27 cellular contexts compared by ENCODE assay signal in the genomic region with DNA sequence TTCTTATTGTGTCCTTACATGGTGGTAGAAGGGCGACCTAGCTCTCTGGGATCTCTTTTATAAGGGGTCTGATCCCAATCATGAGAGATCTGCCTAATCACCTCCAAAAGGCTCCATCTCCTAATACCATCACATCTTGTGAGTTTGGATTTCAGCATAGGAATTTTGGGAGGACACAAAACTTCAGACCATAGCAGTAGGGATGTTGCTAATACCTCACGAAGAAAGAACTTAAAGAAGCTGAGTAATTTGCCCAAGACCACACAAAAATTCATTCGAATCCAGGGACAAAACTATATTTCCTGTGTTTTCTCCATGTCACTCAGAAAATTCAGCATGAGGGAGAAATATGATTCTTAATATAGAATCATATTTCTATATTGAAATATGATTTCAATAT.
"Had no signal": no experiment of that assay in that cellular context is flagged by ENCODE, and none has a peak within 500 bp of the region (broad histone marks: within the 10 kb centered on the region; RNA-seq: fewer than 3 reads in every experiment).

No MANE protein-coding gene starts in this region.

- ATAC-seq: activated CD8-positive, alpha-beta T cell treated with anti-CD3 and anti-CD28 coated beads for 36 hours; activated naive CD8-positive, alpha-beta T cell treated with anti-CD3 and anti-CD28 coated beads, Interleukin-2, amount 50 U/mL, for 24 hours; psoas muscle; right cardiac atrium; stimulated activated naive CD8-positive, alpha-beta T cell treated with anti-CD3 and anti-CD28 coated beads, Interleukin-15, amount 100 ng/mL, for 72 hours had no signal

- H3K9me3 ChIP-seq: esophagus muscularis mucosa, psoas muscle, suprapubic skin, transverse colon, uterus had no signal

- H3K4me1 ChIP-seq: uterus had no signal

- H3K27me3 ChIP-seq: esophagus muscularis mucosa, suprapubic skin, transverse colon, uterus had no signal

- H3K27ac ChIP-seq: esophagus muscularis mucosa, psoas muscle, suprapubic skin, transverse colon, uterus had no signal

- H3K36me3 ChIP-seq: uterus had no signal

- DNase-seq: activated CD4-positive, alpha-beta T cell treated with anti-CD3 and anti-CD28 coated beads for 48 hours; activated CD4-positive, CD25-positive, alpha-beta regulatory T cell; activated CD8-positive, alpha-beta T cell treated with anti-CD3 and anti-CD28 coated beads for 36 hours; activated naive CD4-positive, alpha-beta T cell treated with anti-CD3 and anti-CD28 coated beads for 36 hours; activated naive CD8-positive, alpha-beta T cell treated with anti-CD3 and anti-CD28 coated beads, Interleukin-2, amount 50 U/mL, for 24 hours; activated T-cell treated with anti-CD3 and anti-CD28 coated beads, Interleukin-2, amount 50 U/mL, for 24 hours; anterior cingulate cortex; cerebellar nuclear complex; effector CD4-positive, alpha-beta T cell; foreskin fibroblast; glutamatergic neuron; hippocampal formation; islet precursor cell; midbrain; psoas muscle; right cardiac atrium; stimulated activated CD4-positive, alpha-beta T cell treated with anti-CD3 and anti-CD28 coated beads, Interleukin-15, amount 100 ng/mL, for 24 hours; stimulated activated CD4-positive, alpha-beta T cell treated with anti-CD3 and anti-CD28 coated beads, Interleukin-4, amount 100 ng/mL, for 1 hour; stimulated activated naive CD8-positive, alpha-beta T cell treated with anti-CD3 and anti-CD28 coated beads, Interleukin-15, amount 100 ng/mL, for 72 hours; T-helper 1 cell; T-helper 9 cell; transverse colon; uterus had no signal

- H3K4me3 ChIP-seq: esophagus muscularis mucosa, lung, psoas muscle, skin epidermis, suprapubic skin, transverse colon, uterus had no signal
